Comparison of ENCODE assay signal across 8 cellular contexts in genomic region chr1:44739361-44740178, GRCh38. TPM values are rescaled to one million over a fixed set of nuclear protein-coding genes. Genes with fewer than 3 reads are reported as not detected.
A peak's percentile ranks its signal among the peaks of the same experiment; 100 is the strongest.
DNase-seq lines count a peak whose midpoint lies in the region; ATAC-seq and TF ChIP-seq lines count a peak whose summit lies in the region.

KIF2C (plus strand) TSS chr1:44739837; CDS start chr1:44739933, 96 bp downstream.

- intact Hi-C loops in psoas muscle (cut with DNase I): no loop called here
- intact Hi-C loops in uterus (cut with DNase I; ENCODE audit: low total_unique reads): no loop called here

- DNase-seq in NCI-H187 (lab: John Stamatoyannopoulos, UW) (peak; percentile 96), T-helper 2 cell (peak; percentile 90 to 98 (median 94)), anterior cingulate cortex (lab: John Stamatoyannopoulos, UW) (peak; percentile 44 to 97 (median 93)), right atrium auricular region (ENCODE audit: low spot score) (peak; percentile 96), psoas muscle (peak; percentile 97 to 98), uterus (peak; percentile 96 to 97)

- ATAC-seq in GM18498 (IDR thresholded peaks at IDR 0.05; ENCODE audit: unreplicated experiment) (peak; percentile 98), HG02938 (IDR thresholded peaks at IDR 0.05; ENCODE audit: unreplicated experiment) (peak; percentile 92), psoas muscle (peak; percentile 100)

- H3K27ac ChIP-seq in right atrium auricular region: peak within 1 kb of the TSS; percentile 87 to 88
- peak within 1 kb of the TSS; percentile 89 for H3K27ac ChIP-seq in psoas muscle
- H3K27ac ChIP-seq in uterus: peak within 1 kb of the TSS; percentile 83 to 87

- 0 to 1% (median 0%) methylated on average over 57 of the region's 57 CpGs for WGBS in psoas muscle, 3 donors

- no peaks in the 10 kb centered on the region for H3K27me3 ChIP-seq in right atrium auricular region
- H3K27me3 ChIP-seq in psoas muscle (ENCODE audit: insufficient read depth in 3 of 3, low read length in 2 of 3): no peaks in the 10 kb centered on the region
- no peaks in the 10 kb centered on the region for H3K27me3 ChIP-seq in uterus

- peak; percentile 57 to 79 for TF ChIP-seq POLR2A in uterus (IDR thresholded peaks at IDR 0.05)

- TF ChIP-seq CTCF in right atrium auricular region (IDR thresholded peaks at IDR 0.05) (peak in 1 of 2 donors; percentile 14), psoas muscle (IDR thresholded peaks at IDR 0.05) (no peak), uterus (IDR thresholded peaks at IDR 0.05) (peak in 3 of 4 experiments; percentile 10 to 36 (median 13))

- H3K4me1 ChIP-seq in right atrium auricular region (peaks cover 0 to 8% of the 10 kb centered on the region in 2 donors), psoas muscle (peaks cover 7% of the 10 kb centered on the region), uterus (no peaks in the 10 kb centered on the region)

- H3K4me3 ChIP-seq in right atrium auricular region (peak within 1 kb of the TSS; percentile 49 to 58), psoas muscle (peak within 1 kb of the TSS; percentile 76), uterus (peak within 1 kb of the TSS; percentile 34 to 41)

- no peaks in the 10 kb centered on the region for H3K9me3 ChIP-seq in right atrium auricular region
- H3K9me3 ChIP-seq in psoas muscle: no peaks in the 10 kb centered on the region
- no peaks in the 10 kb centered on the region for H3K9me3 ChIP-seq in uterus

- no peaks in the 10 kb centered on the region for H3K36me3 ChIP-seq in right atrium auricular region
- H3K36me3 ChIP-seq in psoas muscle (ENCODE audit: insufficient read depth in 1 of 2, low read depth in 1 of 2): no peaks in the 10 kb centered on the region
- H3K36me3 ChIP-seq in uterus: no peaks in the 10 kb centered on the region

RNA-seq across cellular contexts. Expression of gene KIF2C, which starts in this region (rescaled TPM):
- total RNA-seq in right atrium auricular region: 1 to 10 TPM in 1 of 2 donors, under 1 TPM in 1; 0.67 to 1.3 TPM
- total RNA-seq in psoas muscle: under 1 TPM; 0.26 to 0.97 (median 0.59) TPM
- polyA plus RNA-seq in psoas muscle: 1 to 10 TPM in 1 of 3 donors, under 1 TPM in 2; 0.23 to 1.2 (median 0.27) TPM
- total RNA-seq in uterus: 10 to 100 TPM in 1 of 4 donors, under 1 TPM in 1, not detected in 2; 0.64 to 15.1 TPM

Comparison
In these comparisons a context has a peak if more than half of its experiments do, and no peak if none do; other contexts are left out.
1. Peak in every context shown above with its lines: DNase-seq, ATAC-seq, H3K4me3 ChIP-seq and H3K27ac ChIP-seq.